Comparison of ENCODE assay signal across 1 cellular context in genomic region chr1:88655685-88656299, GRCh38.
TF ChIP-seq lines count a peak whose summit lies in the region.

No MANE protein-coding gene starts in this region.

TF ChIP-seq in K562, 482 proteins besides CTCF, POLR2A, EP300 and RAD21 (continued from another document):
- no peak for TF ChIP-seq RNF219 (CRISPR knock-in tag; IDR thresholded peaks at IDR 0.05)
- no peak for TF ChIP-seq ZBTB33 (CRISPR knock-in tag; IDR thresholded peaks at IDR 0.05)
- TF ChIP-seq, protein P1, sequence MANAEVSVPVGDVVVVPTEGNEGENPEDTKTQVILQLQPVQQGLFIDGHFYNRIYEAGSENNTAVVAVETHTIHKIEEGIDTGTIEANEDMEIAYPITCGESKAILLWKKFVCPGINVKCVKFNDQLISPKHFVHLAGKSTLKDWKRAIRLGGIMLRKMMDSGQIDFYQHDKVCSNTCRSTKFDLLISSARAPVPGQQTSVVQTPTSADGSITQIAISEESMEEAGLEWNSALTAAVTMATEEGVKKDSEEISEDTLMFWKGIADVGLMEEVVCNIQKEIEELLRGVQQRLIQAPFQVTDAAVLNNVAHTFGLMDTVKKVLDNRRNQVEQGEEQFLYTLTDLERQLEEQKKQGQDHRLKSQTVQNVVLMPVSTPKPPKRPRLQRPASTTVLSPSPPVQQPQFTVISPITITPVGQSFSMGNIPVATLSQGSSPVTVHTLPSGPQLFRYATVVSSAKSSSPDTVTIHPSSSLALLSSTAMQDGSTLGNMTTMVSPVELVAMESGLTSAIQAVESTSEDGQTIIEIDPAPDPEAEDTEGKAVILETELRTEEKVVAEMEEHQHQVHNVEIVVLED (CRISPR knock-in tag; IDR thresholded peaks at IDR 0.05) = no peak
- no peak for TF ChIP-seq NR2C1 (IDR thresholded peaks at IDR 0.05)
- TF ChIP-seq NR2C1 (tag; IDR thresholded peaks at IDR 0.05) = no peak
- TF ChIP-seq ZNF23 (CRISPR knock-in tag; IDR thresholded peaks at IDR 0.05) = no peak
- TF ChIP-seq BRF1 (IDR thresholded peaks at IDR 0.05; ENCODE audit: borderline replicate concordance, extremely low read depth, insufficient read length) = no peak
- TF ChIP-seq COPS2 (conservative IDR thresholded peaks at IDR 0.05) = no peak
TF ChIP-seq in K562: peak in this region for 0.
